ENCODE assay signal across 10 cellular contexts in the genomic region with DNA sequence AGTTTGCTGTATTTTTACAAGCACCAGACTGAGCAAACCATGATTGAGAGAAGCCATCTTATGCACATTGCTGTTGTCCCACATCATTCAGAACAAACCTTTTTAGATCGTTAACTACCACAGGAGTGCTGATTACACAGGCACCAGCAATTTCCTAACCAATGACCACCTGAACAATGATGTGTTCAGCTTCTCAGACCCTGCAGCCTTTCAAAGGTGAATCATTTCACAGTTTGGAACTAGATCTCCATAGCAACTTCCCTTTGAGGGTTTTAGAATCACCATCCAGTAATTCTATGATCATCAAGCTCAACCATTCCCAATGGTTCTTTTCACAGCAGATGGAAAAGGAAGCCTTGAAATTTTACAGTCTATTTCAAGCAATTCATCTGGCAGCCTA.
DNase-seq lines count a peak whose midpoint lies in the region; ATAC-seq, FAIRE-seq and TF ChIP-seq lines count a peak whose summit lies in the region.
"Had no signal": no experiment of that assay in that cellular context is flagged by ENCODE, and none has a peak within 500 bp of the region (broad histone marks: within the 10 kb centered on the region; RNA-seq: fewer than 3 reads in every experiment).

No MANE protein-coding gene starts in this region.

- intact Hi-C loops in pancreas (cut with DNase I), result no loop called here

- no peak overlapping the region for H3K4ac ChIP-seq in mesendoderm (ENCODE audit: low read depth, low read length)

- TF ChIP-seq CTCF in WTC11 (IDR thresholded peaks at IDR 0.05), result no peak
- no peak for TF ChIP-seq CTCF in pancreas (IDR thresholded peaks at IDR 0.05)
- TF ChIP-seq CTCF in GM23338 (conservative IDR thresholded peaks at IDR 0.05; ENCODE audit: low read depth in 2 of 2), result no peak

- H4K8ac ChIP-seq in mesendoderm (ENCODE audit: low read depth, low read length), result no peak overlapping the region

- TF ChIP-seq POLR2A in GM12891 (IDR thresholded peaks at IDR 0.05; ENCODE audit: low read depth, low read length), result no peak

- no peak overlapping the region for H2AK5ac ChIP-seq in mesendoderm (ENCODE audit: low read length)

- no CpG with 5 or more reads among the region's 1 CpG for WGBS in mesendoderm (ENCODE audit: extremely low coverage, insufficient coverage, low lambda C conversion rate)
- WGBS in pancreas, 2 donors, result 81 to 90% methylated on average over 1 of the region's 1 CpG

- H4K20me1 ChIP-seq in GM23338 (replicated peaks; ENCODE audit: insufficient read depth), result no peaks in the 10 kb centered on the region

- no peaks in the 10 kb centered on the region for H3K9me2 ChIP-seq in GM23338 (ENCODE audit: insufficient read depth)

- no peak for ATAC-seq in WTC11
- no peak for ATAC-seq in pancreas
- ATAC-seq in T-cell (replicated peaks in 1 of 4), result no peak
- ATAC-seq in GM18868 (IDR thresholded peaks at IDR 0.05; ENCODE audit: unreplicated experiment), result no peak
- ATAC-seq in GM23338, result no peak
- ATAC-seq: left lobe of liver had no signal

- H3K9me3 ChIP-seq in pancreas, result no peaks in the 10 kb centered on the region
- H3K9me3 ChIP-seq: ovary had no signal

- H3K27ac Mint-ChIP-seq in WTC11 (peak overlapping the region; percentile 70), T-cell (no peak overlapping the region), GM23338 (no peak overlapping the region)

- no peak overlapping the region for H4K5ac ChIP-seq in mesendoderm (ENCODE audit: low read length)

- no peak overlapping the region for H3K9ac ChIP-seq in mesendoderm (ENCODE audit: low read length)

- POLR2A ChIA-PET in WTC11 (lab: Charles Lee) (no interaction called here), T-cell (lab: Charles Lee) (no interaction called here)

- H3K9me3 Mint-ChIP-seq in WTC11 (peaks cover 42% of the 10 kb centered on the region), T-cell (peaks cover 9 to 38% (median 27%) of the 10 kb centered on the region in 3 donors), GM23338 (peaks cover 18% of the 10 kb centered on the region; the same call in 2 of the 3 replicates)

- H3K4me1 ChIP-seq in mesendoderm (ENCODE audit: control insufficient read depth, low read depth, low read length), result peaks cover 2% of the 10 kb centered on the region
- peaks cover 0 to 4% (median 0%) of the 10 kb centered on the region in 3 donors for H3K4me1 ChIP-seq in pancreas
- 0 out of 2 replicates have a peak, but pooled peaks cover 3% of the 10 kb centered on the region for H3K4me1 ChIP-seq in GM23338 (ENCODE audit: insufficient read depth)

- no peak for DNase-seq in GM12891 (ENCODE audit: insufficient read length, low spot score)
- DNase-seq in NCI-H187 treated with DMSO at 0.1 percent for 48 hours (lab: John Stamatoyannopoulos, UW), result peak; percentile 4
- no peak for DNase-seq in WTC11 (ENCODE audit: low spot score)
- peak; percentile 91 for DNase-seq in mesendoderm
- no peak for DNase-seq in pancreas
- no peak for DNase-seq in T-cell
- DNase-seq in GM23338 (ENCODE audit: low spot score), result no peak
- DNase-seq: ovary had no signal

- H3K79me1 ChIP-seq in mesendoderm (ENCODE audit: low read length), result no peaks in the 10 kb centered on the region

- no peak overlapping the region for H3K4me3 ChIP-seq in mesendoderm (ENCODE audit: low read length)
- H3K4me3 ChIP-seq in pancreas, result no peak overlapping the region
- H3K4me3 ChIP-seq in GM23338, result no peak overlapping the region
- H3K4me3 ChIP-seq: ovary had no signal

- H3K27me3 Mint-ChIP-seq in WTC11 (ENCODE audit: low read depth) (no peaks in the 10 kb centered on the region), T-cell (no peaks in the 10 kb centered on the region), GM23338 (ENCODE audit: insufficient read depth, low read depth, poor library complexity) (no peaks in the 10 kb centered on the region)

- H3K79me2 ChIP-seq in mesendoderm (ENCODE audit: control insufficient read depth, insufficient read depth, low read length) (peaks cover 3% of the 10 kb centered on the region), GM23338 (replicated peaks; ENCODE audit: insufficient read depth) (peaks cover 59% of the 10 kb centered on the region)

- CTCF ChIA-PET in WTC11 (lab: Charles Lee) (interaction anchor here (1.0 kb wide), 1 partner anchor 18 kb away, joined by 3 read pairs; no protein-coding TSS in a partner anchor), T-cell (lab: Charles Lee) (no interaction called here)

- no peak overlapping the region for H3K18ac ChIP-seq in mesendoderm (ENCODE audit: low read length)

- no peak overlapping the region for H2BK120ac ChIP-seq in mesendoderm (ENCODE audit: low read depth, low read length)

- no peak overlapping the region for H3K4me3 Mint-ChIP-seq in WTC11
- no peak overlapping the region for H3K4me3 Mint-ChIP-seq in T-cell
- no peak overlapping the region for H3K4me3 Mint-ChIP-seq in GM23338

- H3K4me1 Mint-ChIP-seq in WTC11 (peaks cover 21% of the 10 kb centered on the region), T-cell (peaks cover 10 to 21% (median 12%) of the 10 kb centered on the region in 3 donors), GM23338 (peaks cover 18% of the 10 kb centered on the region)

- no peak overlapping the region for H2BK15ac ChIP-seq in mesendoderm (replicated peaks; ENCODE audit: low read depth)

- H2BK5ac ChIP-seq in mesendoderm (ENCODE audit: low read length), result no peak overlapping the region

- no peaks in the 10 kb centered on the region for H3K27me3 ChIP-seq in mesendoderm (ENCODE audit: insufficient read depth, low read length, poor library complexity)
- H3K27me3 ChIP-seq in pancreas, result no peaks in the 10 kb centered on the region
- no peaks in the 10 kb centered on the region for H3K27me3 ChIP-seq in GM23338 (ENCODE audit: insufficient read depth)
- H3K27me3 ChIP-seq: ovary had no signal

- H3K36me3 Mint-ChIP-seq in WTC11 (peaks cover 31% of the 10 kb centered on the region), T-cell (peaks cover 49% of the 10 kb centered on the region), GM23338 (ENCODE audit: low read depth) (peaks cover 32% of the 10 kb centered on the region)

- no peaks in the 10 kb centered on the region for H3F3A ChIP-seq in GM23338 (replicated peaks; ENCODE audit: low read depth)

- H3K23ac ChIP-seq in mesendoderm (ENCODE audit: low read length), result no peak overlapping the region

- no peaks in the 10 kb centered on the region for H3K36me3 ChIP-seq in mesendoderm (ENCODE audit: control insufficient read depth, insufficient read depth, low read length)
- no peaks in the 10 kb centered on the region for H3K36me3 ChIP-seq in pancreas
- H3K36me3 ChIP-seq in GM23338 (ENCODE audit: insufficient read depth), result no peaks in the 10 kb centered on the region
- H3K36me3 ChIP-seq: ovary had no signal

- H3K56ac ChIP-seq in mesendoderm (ENCODE audit: low read length), result no peak overlapping the region

- H3K27ac ChIP-seq in mesendoderm (ENCODE audit: low read depth, low read length) (no peak overlapping the region), pancreas (no peak overlapping the region), GM23338 (ENCODE audit: low read depth) (no peak overlapping the region)
- H3K27ac ChIP-seq: ovary had no signal

- FAIRE-seq in GM12891 (lab: Jason Lieb, UNC) (peak; percentile 47), pancreas (lab: Jason Lieb, UNC) (no peak)

- H2AFZ ChIP-seq in GM23338, result no peak overlapping the region

- H3K4me2 ChIP-seq in mesendoderm (ENCODE audit: low read length), result no peak overlapping the region
- no peak overlapping the region for H3K4me2 ChIP-seq in GM23338

TF ChIP-seq in GM12891, 5 proteins besides CTCF, POLR2A, EP300 and RAD21:
- TF ChIP-seq TAF1 (IDR thresholded peaks at IDR 0.05; ENCODE audit: low read depth, low read length) (no peak), POU2F2 (IDR thresholded peaks at IDR 0.05; ENCODE audit: low read depth, low read length) (no peak), POLR2AphosphoS5 (IDR thresholded peaks at IDR 0.05; ENCODE audit: low read depth, low read length) (no peak), PAX5 (IDR thresholded peaks at IDR 0.05; ENCODE audit: insufficient read depth, low read length, severe bottlenecking) (no peak), SPI1 (IDR thresholded peaks at IDR 0.05; ENCODE audit: low read depth, low read length) (no peak)

Comparison
In these comparisons a context has a peak if more than half of its experiments do, and no peak if none do; other contexts are left out.
1. DNase-seq: peak in NCI-H187 treated with DMSO at 0.1 percent for 48 hours (single experiment) and mesendoderm (single experiment); none in GM12891 (single experiment), WTC11 (single experiment), pancreas (0 of 6), T-cell (0 of 34) and GM23338 (single experiment).